In genomic region chr2:109727929-109728447, GRCh38 we compare ENCODE assay signal across 23 cellular contexts.
DNase-seq lines count a peak whose midpoint lies in the region; ATAC-seq, FAIRE-seq and TF ChIP-seq lines count a peak whose summit lies in the region.
"Had no signal": no experiment of that assay in that cellular context is flagged by ENCODE, and none has a peak within 500 bp of the region (broad histone marks: within the 10 kb centered on the region; RNA-seq: fewer than 3 reads in every experiment).

No MANE protein-coding gene starts in this region.

- FAIRE-seq in GM12878 (lab: Jason Lieb, UNC): no peak
- FAIRE-seq: D721Med, GM19239, H1 had no signal

- H3K36me3 ChIP-seq in RWPE2 (ENCODE audit: low read depth) (no peaks in the 10 kb centered on the region), GM12878 (ENCODE audit: control insufficient read depth in 2 of 2, insufficient read depth in 2 of 2, low read length in 1 of 2) (no peaks in the 10 kb centered on the region)
- H3K36me3 ChIP-seq: BE2C had no signal

- no peaks in the 10 kb centered on the region for H3K36me3 Mint-ChIP-seq in type B pancreatic cell

- no peaks in the 10 kb centered on the region for H4K20me1 ChIP-seq in GM12878 (ENCODE audit: control insufficient read depth, insufficient read depth)

- TF ChIP-seq POLR2A in GM12878 (IDR thresholded peaks at IDR 0.05; ENCODE audit: low read depth, low read length): no peak

- CTCF ChIA-PET in GM12878 (lab: Yijun Ruan, JAX): interaction anchor here (1.5 kb wide), 1 partner anchor 182 kb away, joined by 5 read pairs; no protein-coding TSS in a partner anchor

- intact Hi-C loops in GM12878 (cut with micrococcal nuclease; ENCODE audit: unreplicated experiment): no loop called here

- no peaks in the 10 kb centered on the region for H3K27me3 ChIP-seq in RWPE2 (ENCODE audit: insufficient read depth, poor library complexity, severe bottlenecking)
- H3K27me3 ChIP-seq in GM12878 (replicated peaks in 1 of 2; ENCODE audit: control insufficient read depth in 2 of 2, insufficient read depth in 2 of 2, low read length in 1 of 2): no peaks in the 10 kb centered on the region
- H3K27me3 ChIP-seq: BE2C had no signal

- DNase-seq in RWPE2 (ENCODE audit: low spot score): peak; percentile 9
- DNase-seq in GM12878 (ENCODE audit: low read depth, low spot score): no peak
- DNase-seq in mesenteric fat pad (ENCODE audit: low spot score): peak; percentile 65
- peak; percentile 13 for DNase-seq in type B pancreatic cell (ENCODE audit: extremely low spot score, unreplicated experiment)
- DNase-seq in stimulated activated CD4-positive, alpha-beta T cell treated with anti-CD3 and anti-CD28 coated beads, Interleukin-4, amount 100 ng/mL, for 4 hours: no peak
- no peak for DNase-seq in putamen (ENCODE audit: low spot score)
- DNase-seq: BE2C; DMS53; GDM1; Karpas-422; MV-4-11; NCI-H1105 treated with DMSO at 0.1 percent for 48 hours; NCI-H2029 treated with DMSO at 0.1 percent for 48 hours; NCI-H226; NCI-H510A treated with DMSO at 0.1 percent for 48 hours; NCI-H748 treated with DMSO at 0.1 percent for 48 hours; NK-92 treated with Interleukin-12 subunit alpha and Interleukin-12 subunit beta, amount 100 ng/mL, for 24 hours had no signal

- TF ChIP-seq CTCF in RWPE2 (IDR thresholded peaks at IDR 0.05; ENCODE audit: poor library complexity, severe bottlenecking): no peak
- TF ChIP-seq CTCF in GM12878 (IDR thresholded peaks at IDR 0.05 in 2 of 3, conservative IDR thresholded peaks at IDR 0.05 in 1 of 3; ENCODE audit: control insufficient read depth in 2 of 3, extremely low read depth in 1 of 3, insufficient read depth in 1 of 3, low read depth in 3 of 3, low read length in 3 of 3): no peak
- no peak for TF ChIP-seq CTCF in type B pancreatic cell (conservative IDR thresholded peaks at IDR 0.05)

- WGBS in GM12878 (ENCODE audit: insufficient coverage, insufficient replicate concordance, low lambda C conversion rate, missing lambda C conversion rate): 36% methylated on average over 4 of the region's 4 CpGs

- peaks cover 4% of the 10 kb centered on the region for H3K9me3 Mint-ChIP-seq in type B pancreatic cell

- 0 out of 2 replicates have a peak overlapping the region, but pooled peaks have one; percentile 10 for H2AFZ ChIP-seq in GM12878 (ENCODE audit: control insufficient read depth, low read depth, low read length)

- peaks cover 13% of the 10 kb centered on the region for H3K4me1 Mint-ChIP-seq in type B pancreatic cell (ENCODE audit: unreplicated experiment)

- no TSS peak for BruUV-seq in GM12878 (replicated peaks; lab: Mats Ljungman, UMichigan)

- H3K9ac ChIP-seq in GM12878 (ENCODE audit: control insufficient read depth, insufficient read depth, low read length): no peak overlapping the region

- H3K27me3 Mint-ChIP-seq in type B pancreatic cell: no peaks in the 10 kb centered on the region

- no peak overlapping the region for H3K4me2 ChIP-seq in GM12878 (ENCODE audit: control insufficient read depth, insufficient read depth)

- no peak for TF ChIP-seq RAD21 in GM12878 (IDR thresholded peaks at IDR 0.05; ENCODE audit: insufficient read depth, low read depth, low read length)

- no peak for TF ChIP-seq EP300 in GM12878 (IDR thresholded peaks at IDR 0.05; ENCODE audit: borderline replicate concordance in 1 of 2, control insufficient read depth in 1 of 2, low read depth in 2 of 2, low read length in 2 of 2)

- SMC1A ChIA-PET in GM12878 (lab: Charles Lee; ENCODE audit: uncharacterized antibody, unreplicated experiment): interaction anchor here (1.4 kb wide), 1 partner anchor 118 kb away, joined by 5 read pairs; no protein-coding TSS in a partner anchor

- RAD21 ChIA-PET in GM12878 (lab: Charles Lee; ENCODE audit: unreplicated experiment): interaction anchor here (1.2 kb wide), 1 partner anchor 182 kb away, joined by 9 read pairs; no protein-coding TSS in a partner anchor

- in situ Hi-C loops in GM12878 (cut with MboI): no loop called here

- H3K4me3 ChIP-seq in RWPE2 (ENCODE audit: severe bottlenecking): no peak overlapping the region
- no peak overlapping the region for H3K4me3 ChIP-seq in GM12878

- POLR2A ChIA-PET in GM12878 (lab: Charles Lee): no interaction called here

- no peaks in the 10 kb centered on the region for H3K4me1 ChIP-seq in RWPE2 (ENCODE audit: insufficient read depth, poor library complexity, severe bottlenecking)
- H3K4me1 ChIP-seq in GM12878 (ENCODE audit: control insufficient read depth, insufficient read depth, low read length): peaks cover 9% of the 10 kb centered on the region
- H3K4me1 ChIP-seq: BE2C had no signal

- no peak overlapping the region for H3K4me3 Mint-ChIP-seq in type B pancreatic cell

- H3K9me3 ChIP-seq in RWPE2 (ENCODE audit: severe bottlenecking): no peaks in the 10 kb centered on the region
- peaks cover 6% of the 10 kb centered on the region; the same call in 2 of the 3 replicates for H3K9me3 ChIP-seq in GM12878 (replicated peaks; ENCODE audit: control insufficient read depth, insufficient read depth, low read length)
- H3K9me3 ChIP-seq: BE2C had no signal

- no peaks in the 10 kb centered on the region for H3K79me2 ChIP-seq in GM12878 (ENCODE audit: control insufficient read depth, insufficient read depth, low read length)

- no peak overlapping the region for H3K27ac ChIP-seq in RWPE2 (ENCODE audit: poor library complexity, severe bottlenecking)
- H3K27ac ChIP-seq in GM12878 (ENCODE audit: control insufficient read depth, insufficient read depth): no peak overlapping the region

- no peak for ATAC-seq in RWPE2 (ENCODE audit: low read depth)
- ATAC-seq in GM12878: peak; percentile 18; the same call in 1 of the 3 replicates
- ATAC-seq in GM18909 (IDR thresholded peaks at IDR 0.05; ENCODE audit: poor library complexity, unreplicated experiment): no peak
- ATAC-seq: HCT116, Panc1 had no signal

- no peak overlapping the region for H3K27ac Mint-ChIP-seq in type B pancreatic cell

TF ChIP-seq in GM12878, 131 proteins besides CTCF, POLR2A, EP300 and RAD21:
- TF ChIP-seq YY1 (IDR thresholded peaks at IDR 0.05; ENCODE audit: low read depth, low read length) (0 out of 2 replicates have a peak, but pooled peaks have one; percentile 11), NKRF (conservative IDR thresholded peaks at IDR 0.05) (no peak)
TF ChIP-seq in GM12878: peak in this region for 1.

Comparison
In these comparisons a context has a peak if more than half of its experiments do, and no peak if none do; other contexts are left out.
1. DNase-seq: peak in RWPE2 (single experiment), mesenteric fat pad (single experiment) and type B pancreatic cell (single experiment); none in GM12878 (single experiment), stimulated activated CD4-positive, alpha-beta T cell treated with anti-CD3 and anti-CD28 coated beads, Interleukin-4, amount 100 ng/mL, for 4 hours (0 of 2) and putamen (single experiment).